17 cellular contexts compared by ENCODE assay signal in genomic region chr3:49219132-49219531, GRCh38. TPM values are rescaled to one million over a fixed set of nuclear protein-coding genes. Genes with fewer than 3 reads are reported as not detected.
DNase-seq lines count a peak whose midpoint lies in the region; ATAC-seq, FAIRE-seq and TF ChIP-seq lines count a peak whose summit lies in the region.
"Had no signal": no experiment of that assay in that cellular context is flagged by ENCODE, and none has a peak within 500 bp of the region (broad histone marks: within the 10 kb centered on the region; RNA-seq: fewer than 3 reads in every experiment).

No MANE protein-coding gene starts in this region.

- H3K4me1 ChIP-seq in mammary epithelial cell (ENCODE audit: insufficient read depth, low read length) (peaks cover 3% of the 10 kb centered on the region), K562 (replicated peaks in 1 of 2; ENCODE audit: control insufficient read depth in 2 of 2, insufficient read depth in 2 of 2, low read length in 2 of 2) (peaks cover 0 to 7% of the 10 kb centered on the region in 2 experiments; a peak in 3 of 5 replicates), thyroid gland (peaks cover 29 to 37% of the 10 kb centered on the region in 2 donors)

- H3K4me2 ChIP-seq in mammary epithelial cell (ENCODE audit: insufficient read depth, low read depth, low read length), result no peak overlapping the region
- H3K4me2 ChIP-seq in K562 (ENCODE audit: insufficient read depth, low read length), result no peak overlapping the region

- intact Hi-C loops in MCF 10A (cut with micrococcal nuclease) (no loop called here), mammary epithelial cell (cut with micrococcal nuclease) (no loop called here), K562 (cut with micrococcal nuclease) (no loop called here), thyroid gland (cut with DNase I) (no loop called here)

- dilution Hi-C loops in mammary epithelial cell (cut with HindIII; ENCODE audit: low sequenced_read_pairs), result no loop called here

- H3K36me3 ChIP-seq in mammary epithelial cell (ENCODE audit: insufficient read depth, low read length), result no peaks in the 10 kb centered on the region
- H3K36me3 ChIP-seq in K562 (ENCODE audit: control insufficient read depth, insufficient read depth, low read length), result no peaks in the 10 kb centered on the region
- no peaks in the 10 kb centered on the region for H3K36me3 ChIP-seq in thyroid gland
- H3K36me3 ChIP-seq: tibial nerve had no signal

- peaks cover 11% of the 10 kb centered on the region for H3K9me3 Mint-ChIP-seq in MCF 10A (ENCODE audit: unreplicated experiment)
- H3K9me3 Mint-ChIP-seq: IgD-negative memory B cell had no signal

- peaks cover 4% of the 10 kb centered on the region for H3K9me3 ChIP-seq in mammary epithelial cell (replicated peaks; ENCODE audit: insufficient read depth, low read length)
- no peaks in the 10 kb centered on the region; the same call in 1 of the 2 replicates for H3K9me3 ChIP-seq in K562 (replicated peaks; ENCODE audit: control insufficient read depth, insufficient read depth, low read depth, low read length)
- H3K9me3 ChIP-seq in thyroid gland, result no peaks in the 10 kb centered on the region
- H3K9me3 ChIP-seq: tibial nerve had no signal

- BruUV-seq in MCF 10A (replicated peaks; lab: Mats Ljungman, UMichigan) (no TSS peak), mammary epithelial cell (replicated peaks; lab: Mats Ljungman, UMichigan) (no TSS peak), K562 (replicated peaks; lab: Mats Ljungman, UMichigan) (no TSS peak)

- TF ChIP-seq EP300 in K562 (IDR thresholded peaks at IDR 0.05; ENCODE audit: low read length), result no peak

- H3K9me1 ChIP-seq in K562 (ENCODE audit: control insufficient read depth, insufficient read depth, low read length), result no peaks in the 10 kb centered on the region

- H3K4me3 Mint-ChIP-seq in MCF 10A (ENCODE audit: unreplicated experiment), result no peak overlapping the region
- H3K4me3 Mint-ChIP-seq: activated naive CD4-positive, alpha-beta T cell treated with anti-CD3 and anti-CD28 coated beads, Interleukin-2, amount 10 ng/mL, durations not matched to agents 7 days and 5 days; IgD-negative memory B cell; mesothelial cell of epicardium; neural crest cell had no signal

- ATAC-seq in K562, result no peak

- no peak overlapping the region for H3K27ac ChIP-seq in mammary epithelial cell (ENCODE audit: insufficient read depth, low read depth, low read length)
- H3K27ac ChIP-seq in K562 (ENCODE audit: extremely low read depth, low read depth, low read length), result peak overlapping the region; percentile 58; the same call in 1 of the 3 replicates
- peak overlapping the region; percentile 43 to 83 (median 80) for H3K27ac ChIP-seq in thyroid gland

- H2AFZ ChIP-seq in mammary epithelial cell (ENCODE audit: low read depth, low read length) (no peak overlapping the region), K562 (ENCODE audit: low read depth, low read length) (peak overlapping the region; percentile 74; the same call in 1 of the 2 replicates)

- no peaks in the 10 kb centered on the region for H3K27me3 ChIP-seq in mammary epithelial cell (ENCODE audit: insufficient read depth, low read length)
- no peaks in the 10 kb centered on the region for H3K27me3 ChIP-seq in K562 (ENCODE audit: control insufficient read depth in 2 of 2, insufficient read depth in 2 of 2, low read length in 2 of 2)
- H3K27me3 ChIP-seq in thyroid gland, result no peaks in the 10 kb centered on the region
- H3K27me3 ChIP-seq: tibial nerve had no signal

- WGBS in mammary epithelial cell (ENCODE audit: low coverage, missing lambda C conversion rate), result 70% methylated on average over 6 of the region's 6 CpGs
- 88% methylated on average over 4 of the region's 6 CpGs for WGBS in K562 (ENCODE audit: insufficient coverage, low coverage, missing lambda C conversion rate)
- 93 to 99% methylated on average over 6 of the region's 6 CpGs for WGBS in thyroid gland, 2 donors

- H3K4me1 Mint-ChIP-seq in MCF 10A (ENCODE audit: insufficient read depth, unreplicated experiment), result no peaks in the 10 kb centered on the region
- H3K4me1 Mint-ChIP-seq: activated naive CD4-positive, alpha-beta T cell treated with anti-CD3 and anti-CD28 coated beads, Interleukin-2, amount 10 ng/mL, durations not matched to agents 7 days and 5 days; neural crest cell had no signal

- H3K79me2 ChIP-seq in mammary epithelial cell (ENCODE audit: insufficient read depth, low read length) (no peaks in the 10 kb centered on the region), K562 (ENCODE audit: control insufficient read depth, insufficient read depth, low read length) (no peaks in the 10 kb centered on the region)

- no peaks in the 10 kb centered on the region for H3K27me3 Mint-ChIP-seq in MCF 10A (ENCODE audit: insufficient read depth, unreplicated experiment)

- H3K36me3 Mint-ChIP-seq in MCF 10A (ENCODE audit: insufficient read depth, unreplicated experiment), result no peaks in the 10 kb centered on the region
- H3K36me3 Mint-ChIP-seq: activated naive CD4-positive, alpha-beta T cell treated with anti-CD3 and anti-CD28 coated beads, Interleukin-2, amount 10 ng/mL, durations not matched to agents 7 days and 5 days had no signal

- no peak for FAIRE-seq in K562 (lab: Jason Lieb, UNC)
- FAIRE-seq: TTC549 had no signal

- POLR2A ChIA-PET in MCF 10A (lab: Yijun Ruan, JAX), result interaction anchor here (0.7 to 1.8 kb wide), 6 partner anchors 14 to 77 kb away, joined by 3 to 10 read pairs (median 4); no protein-coding TSS in a partner anchor
- POLR2A ChIA-PET in K562 (lab: Yijun Ruan, JAX), result no interaction called here

- CTCF ChIA-PET in MCF 10A (lab: Yijun Ruan, JAX), result interaction anchor here (0.6 to 0.9 kb wide), 3 partner anchors 12 to 320 kb away, joined by 3 to 4 read pairs (median 4); no protein-coding TSS in a partner anchor
- CTCF ChIA-PET in mammary epithelial cell (lab: Charles Lee; ENCODE audit: low non-redundant PET), result no interaction called here
- CTCF ChIA-PET in K562 (lab: Yijun Ruan, JAX; ENCODE audit: low intra/inter-chr PET ratio), result no interaction called here

- no peaks in the 10 kb centered on the region for H4K20me1 ChIP-seq in mammary epithelial cell (ENCODE audit: insufficient read depth, low read length)
- no peaks in the 10 kb centered on the region for H4K20me1 ChIP-seq in K562 (replicated peaks; ENCODE audit: control insufficient read depth, insufficient read depth, low read length)

- in situ Hi-C loops in mammary epithelial cell (cut with MboI; ENCODE audit: low sequenced_read_pairs in 2 of 2), result no loop called here
- in situ Hi-C loops in K562 (cut with MboI), result no loop called here

- TF ChIP-seq CTCF in MCF 10A (IDR thresholded peaks at IDR 0.05; ENCODE audit: unreplicated experiment), result no peak
- TF ChIP-seq CTCF in mammary epithelial cell (conservative IDR thresholded peaks at IDR 0.05 in 1 of 2, IDR thresholded peaks at IDR 0.05 in 1 of 2; ENCODE audit: extremely low read depth in 1 of 2, insufficient read depth in 1 of 2, low read depth in 1 of 2, low read length in 2 of 2), result no peak
- TF ChIP-seq CTCF in K562 (IDR thresholded peaks at IDR 0.05 in 2 of 3, conservative IDR thresholded peaks at IDR 0.05 in 1 of 3; ENCODE audit: insufficient read depth in 2 of 3, low read depth in 1 of 3, low read length in 3 of 3), result no peak
- no peak for TF ChIP-seq CTCF in thyroid gland (IDR thresholded peaks at IDR 0.05)

- peak overlapping the region; percentile 67 for H3K27ac Mint-ChIP-seq in MCF 10A (ENCODE audit: low read depth, unreplicated experiment)
- H3K27ac Mint-ChIP-seq: activated naive CD4-positive, alpha-beta T cell treated with anti-CD3 and anti-CD28 coated beads, Interleukin-2, amount 10 ng/mL, durations not matched to agents 7 days and 5 days; IgD-negative memory B cell had no signal

- H3K9ac ChIP-seq in mammary epithelial cell (ENCODE audit: insufficient read depth, low read length) (no peak overlapping the region), K562 (ENCODE audit: insufficient read depth in 1 of 2, low read depth in 2 of 2, low read length in 2 of 2) (no peak overlapping the region)

- no peak for TF ChIP-seq RAD21 in K562 (CRISPR knock-in tag; conservative IDR thresholded peaks at IDR 0.05 in 1 of 2, IDR thresholded peaks at IDR 0.05 in 1 of 2)

- no peak for DNase-seq in MCF 10A (ENCODE audit: unreplicated experiment)
- no peak for DNase-seq in mammary epithelial cell
- no peak for DNase-seq in K562 (ENCODE audit: extremely low read depth in 1 of 4, low spot score in 3 of 4)
- peak; percentile 39 for DNase-seq in mesenteric fat pad (ENCODE audit: low spot score)
- DNase-seq in thyroid gland, result no peak
- no peak for DNase-seq in islet precursor cell
- no peak for DNase-seq in Kasumi-1 (lab: John Stamatoyannopoulos, UW)
- DNase-seq in erythroblast (lab: John Stamatoyannopoulos, UW), result no peak
- DNase-seq: activated naive CD4-positive, alpha-beta T cell treated with anti-CD3 and anti-CD28 coated beads, Interleukin-2, amount 10 ng/mL, durations not matched to agents 7 days and 5 days; activated T-cell treated with anti-CD3 and anti-CD28 coated beads, Interleukin-2, amount 50 U/mL, for 1 hour; cortex of kidney; stimulated activated CD4-positive, alpha-beta T cell treated with anti-CD3 and anti-CD28 coated beads, Interleukin-4, amount 100 ng/mL, for 24 hours had no signal

- H3K4me3 ChIP-seq in mammary epithelial cell (replicated peaks in 1 of 3; ENCODE audit: insufficient read depth in 1 of 3, low read depth in 2 of 3, low read length in 3 of 3) (no peak overlapping the region), K562 (no peak overlapping the region), thyroid gland (replicated peaks in 1 of 3) (no peak overlapping the region)
- H3K4me3 ChIP-seq: tibial nerve had no signal

- no peak for TF ChIP-seq POLR2A in K562 (conservative IDR thresholded peaks at IDR 0.05)
- TF ChIP-seq POLR2A in thyroid gland (IDR thresholded peaks at IDR 0.05), result no peak
- no peak for TF ChIP-seq POLR2A in erythroblast (IDR thresholded peaks at IDR 0.05; ENCODE audit: low read length)

RNA-seq across cellular contexts. Expression of gene KLHDC8B, which starts 47.7 kb away (rescaled TPM):
- total RNA-seq in MCF 10A (2022) (1.7 and 2.4 TPM in 2 replicates), mammary epithelial cell (10 to 100 TPM; 10.9 to 25.7 TPM), K562 (2014; rRNA removed) (28.6 and 39.4 TPM in 2 replicates), K562 (2014; rRNA removed; fragmentation: Illumina TruSeq; extraction: Trizol) (23.3 and 25.2 TPM in 2 replicates), K562 (2015; rRNA removed; fragmentation: Illumina TruSeq; extraction: Trizol) (24.1 and 25.6 TPM in 2 replicates), K562 (2021) (32.9 and 34.1 TPM in 2 replicates), mesenteric fat pad (53.5 TPM), thyroid gland (10 to 100 TPM; 47.0 to 60.9 (median 57.2) TPM)
- polyA plus RNA-seq in mammary epithelial cell (16.9 TPM), K562 (2011; rRNA removed) (33.9 and 34.8 TPM in 2 replicates), K562 (2014; fragmentation: Illumina TruSeq; extraction: Trizol) (24.1 and 30.4 TPM in 2 replicates), K562 (2014; fragmentation: Nextera tagmentation; extraction: Ambion mirVana) (1 to 10 TPM; 6.9 TPM), K562 (2014; rRNA removed) (20.2 and 25.5 TPM in 2 replicates)
- polyA minus RNA-seq in mammary epithelial cell, result 8.2 TPM
- 21.4 and 56.1 TPM in 2 replicates for total RNA-seq in K562 (2011; cell fraction: chromatin; rRNA removed; ENCODE audit: low replicate concordance)
- 52.7 and 60.5 TPM in 2 replicates for total RNA-seq in K562 (2011; cell fraction: nucleolus; rRNA removed)
- total RNA-seq in K562 (2011; cell fraction: nucleoplasm; rRNA removed), result 34.7 and 36.8 TPM in 2 replicates
- 32.7 and 43.1 TPM in 2 replicates for polyA plus RNA-seq in K562 (2011; cell fraction: cytosol; rRNA removed)
- 49.0 and 53.6 TPM in 2 replicates for polyA plus RNA-seq in K562 (2011; cell fraction: nucleus; rRNA removed)
- 28.6 and 59.4 TPM in 2 replicates for polyA plus RNA-seq in K562 (2012)
- 24.4 and 28.8 TPM in 2 replicates for polyA minus RNA-seq in K562 (2011; rRNA and poly(A)+ RNA removed)
- polyA minus RNA-seq in K562 (2011; cell fraction: cytosol; rRNA and poly(A)+ RNA removed), result 15.7 and 18.0 TPM in 2 replicates
- polyA minus RNA-seq in K562 (2011; cell fraction: nucleus; rRNA and poly(A)+ RNA removed), result 20.1 and 28.9 TPM in 2 replicates

RNA-seq across cellular contexts. Expression of gene CCDC71, which starts 53.0 kb away (rescaled TPM):
- total RNA-seq in MCF 10A (2022), result 25.7 and 26.0 TPM in 2 replicates
- total RNA-seq in mammary epithelial cell, result 10 to 100 TPM; 22.3 to 25.7 TPM
- polyA plus RNA-seq in mammary epithelial cell, result 22.5 TPM
- 39.1 TPM for polyA minus RNA-seq in mammary epithelial cell
- total RNA-seq in K562 (2011; cell fraction: chromatin; rRNA removed; ENCODE audit: low replicate concordance), result 13.4 and 54.6 TPM in 2 replicates
- 53.7 and 63.5 TPM in 2 replicates for total RNA-seq in K562 (2011; cell fraction: nucleolus; rRNA removed)
- 22.3 and 35.1 TPM in 2 replicates for total RNA-seq in K562 (2011; cell fraction: nucleoplasm; rRNA removed)
- 14.3 and 24.7 TPM in 2 replicates for total RNA-seq in K562 (2014; rRNA removed)
- total RNA-seq in K562 (2014; rRNA removed; fragmentation: Illumina TruSeq; extraction: Trizol), result 5.6 and 7.4 TPM in 2 replicates
- total RNA-seq in K562 (2015; rRNA removed; fragmentation: Illumina TruSeq; extraction: Trizol), result 12.2 and 13.0 TPM in 2 replicates
- 18.4 and 18.7 TPM in 2 replicates for total RNA-seq in K562 (2021)
- 14.1 and 15.6 TPM in 2 replicates for polyA plus RNA-seq in K562 (2011; rRNA removed)
- polyA plus RNA-seq in K562 (2011; cell fraction: cytosol; rRNA removed), result 19.2 and 44.4 TPM in 2 replicates
- 10.1 and 19.3 TPM in 2 replicates for polyA plus RNA-seq in K562 (2011; cell fraction: nucleus; rRNA removed)
- polyA plus RNA-seq in K562 (2012), result 14.7 and 17.3 TPM in 2 replicates
- polyA plus RNA-seq in K562 (2014; fragmentation: Illumina TruSeq; extraction: Trizol), result 17.1 and 20.1 TPM in 2 replicates
- polyA plus RNA-seq in K562 (2014; fragmentation: Nextera tagmentation; extraction: Ambion mirVana), result under 1 TPM; 0.13 to 0.31 TPM
- 19.3 and 21.7 TPM in 2 replicates for polyA plus RNA-seq in K562 (2014; rRNA removed)
- polyA minus RNA-seq in K562 (2011; rRNA and poly(A)+ RNA removed), result 15.1 and 20.5 TPM in 2 replicates
- polyA minus RNA-seq in K562 (2011; cell fraction: cytosol; rRNA and poly(A)+ RNA removed), result 12.4 and 16.3 TPM in 2 replicates
- 27.5 and 33.1 TPM in 2 replicates for polyA minus RNA-seq in K562 (2011; cell fraction: nucleus; rRNA and poly(A)+ RNA removed)
- 19.4 TPM for total RNA-seq in mesenteric fat pad
- total RNA-seq in thyroid gland, result 10 to 100 TPM; 35.2 to 63.7 (median 58.5) TPM

RNA-seq across cellular contexts. Expression of gene C3orf62, which starts 57.9 kb away (rescaled TPM):
- total RNA-seq in MCF 10A (2022), result 8.1 and 9.4 TPM in 2 replicates
- total RNA-seq in mammary epithelial cell, result 1 to 10 TPM; 2.3 to 5.7 TPM
- 2.4 TPM for polyA plus RNA-seq in mammary epithelial cell
- polyA minus RNA-seq in mammary epithelial cell, result 7.5 TPM
- 16.8 and 18.1 TPM in 2 replicates for total RNA-seq in K562 (2011; cell fraction: chromatin; rRNA removed; ENCODE audit: low replicate concordance)
- total RNA-seq in K562 (2011; cell fraction: nucleolus; rRNA removed), result 10.0 and 13.7 TPM in 2 replicates
- total RNA-seq in K562 (2011; cell fraction: nucleoplasm; rRNA removed), result 8.5 and 10.4 TPM in 2 replicates
- total RNA-seq in K562 (2014; rRNA removed), result 2.6 and 4.2 TPM in 2 replicates
- total RNA-seq in K562 (2014; rRNA removed; fragmentation: Illumina TruSeq; extraction: Trizol), result 2.9 and 3.8 TPM in 2 replicates
- total RNA-seq in K562 (2015; rRNA removed; fragmentation: Illumina TruSeq; extraction: Trizol), result 3.4 and 3.5 TPM in 2 replicates
- total RNA-seq in K562 (2021), result 3.0 and 4.2 TPM in 2 replicates
- 3.8 and 4.3 TPM in 2 replicates for polyA plus RNA-seq in K562 (2011; rRNA removed)
- polyA plus RNA-seq in K562 (2011; cell fraction: cytosol; rRNA removed), result 2.1 and 3.3 TPM in 2 replicates
- polyA plus RNA-seq in K562 (2011; cell fraction: nucleus; rRNA removed), result 7.7 and 15.6 TPM in 2 replicates
- polyA plus RNA-seq in K562 (2012), result 3.0 and 7.5 TPM in 2 replicates
- 4.0 and 5.7 TPM in 2 replicates for polyA plus RNA-seq in K562 (2014; fragmentation: Illumina TruSeq; extraction: Trizol)
- polyA plus RNA-seq in K562 (2014; fragmentation: Nextera tagmentation; extraction: Ambion mirVana), result 1 to 10 TPM; 1.3 to 1.6 TPM
- polyA plus RNA-seq in K562 (2014; rRNA removed), result 4.6 and 5.6 TPM in 2 replicates
- polyA minus RNA-seq in K562 (2011; rRNA and poly(A)+ RNA removed), result 2.5 and 2.6 TPM in 2 replicates
- polyA minus RNA-seq in K562 (2011; cell fraction: cytosol; rRNA and poly(A)+ RNA removed), result 1.3 and 2.9 TPM in 2 replicates
- polyA minus RNA-seq in K562 (2011; cell fraction: nucleus; rRNA and poly(A)+ RNA removed), result 3.0 and 3.3 TPM in 2 replicates
- 5.8 TPM for total RNA-seq in mesenteric fat pad
- total RNA-seq in thyroid gland, result 1 to 10 TPM; 2.8 to 6.2 (median 3.8) TPM
